18 cellular contexts compared by ENCODE assay signal in the genomic region with DNA sequence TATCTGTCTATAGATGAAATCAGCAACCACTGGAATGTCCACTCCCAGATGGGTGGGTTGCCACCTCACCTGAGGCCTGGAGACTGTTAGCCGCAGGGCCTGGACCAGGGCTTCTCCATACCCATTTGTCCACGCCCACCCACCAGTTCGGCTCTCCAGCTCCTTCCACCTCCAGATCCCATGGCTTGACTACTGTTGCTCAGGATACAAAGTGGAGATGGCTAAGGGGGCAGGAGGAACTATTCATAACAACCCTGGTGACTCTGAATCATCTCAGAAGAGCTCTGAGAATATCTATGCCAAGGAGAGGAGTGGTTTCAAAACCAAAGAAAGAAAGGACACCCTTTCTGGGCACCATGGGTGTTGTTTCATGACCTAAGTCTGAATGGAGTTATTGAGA.
A peak's percentile ranks its signal among the peaks of the same experiment; 100 is the strongest.
DNase-seq lines count a peak whose midpoint lies in the region; ATAC-seq and TF ChIP-seq lines count a peak whose summit lies in the region.
"Had no signal": no experiment of that assay in that cellular context is flagged by ENCODE, and none has a peak within 500 bp of the region (broad histone marks: within the 10 kb centered on the region; RNA-seq: fewer than 3 reads in every experiment).

No MANE protein-coding gene starts in this region.

- TF ChIP-seq CTCF in omental fat pad (IDR thresholded peaks at IDR 0.05) = no peak

- peaks cover 12% of the 10 kb centered on the region for H3K4me1 Mint-ChIP-seq in activated T-cell treated with anti-CD3 and anti-CD28 coated beads, Interleukin-2, amount 50 U/mL, for 72 hours (ENCODE audit: low read depth)

- H3K9me3 Mint-ChIP-seq in activated T-cell treated with anti-CD3 and anti-CD28 coated beads, Interleukin-2, amount 50 U/mL, for 72 hours = no peaks in the 10 kb centered on the region
- H3K9me3 Mint-ChIP-seq: activated CD4-positive, alpha-beta memory T cell treated with anti-CD3 and anti-CD28 coated beads, Interleukin-2, amount 10 ng/mL, durations not matched to agents 7 days and 5 days; activated T-helper 2 cell treated with anti-CD3 and anti-CD28 coated beads, Interferon-gamma antibody, Interleukin-2, Interleukin-4, amounts not matched to agents 10 μg/mL and 5 μg/mL and 100 μg/mL, durations not matched to agents 14 hours and 24 hours and 36 hours; CD8-positive, alpha-beta T cell; natural killer cell had no signal

- no peak overlapping the region for H3K4me3 Mint-ChIP-seq in activated T-cell treated with anti-CD3 and anti-CD28 coated beads, Interleukin-2, amount 50 U/mL, for 72 hours
- H3K4me3 Mint-ChIP-seq: activated CD4-positive, alpha-beta memory T cell treated with anti-CD3 and anti-CD28 coated beads, Interleukin-2, amount 10 ng/mL, durations not matched to agents 7 days and 5 days; CD8-positive, alpha-beta T cell; natural killer cell had no signal

- no peak for DNase-seq in activated T-cell treated with anti-CD3 and anti-CD28 coated beads, Interleukin-2, amount 50 U/mL, for 72 hours
- DNase-seq in activated T-cell treated with anti-CD3 and anti-CD28 coated beads, Interleukin-2, amount 50 U/mL, for 48 hours = no peak
- DNase-seq in fibroblast of gingiva (ENCODE audit: low read depth) (peak; percentile 63), omental fat pad (ENCODE audit: low spot score) (no peak), NCI-H2081 (lab: John Stamatoyannopoulos, UW) (no peak), Ammon's horn (ENCODE audit: low spot score) (no peak), NCI-H510A (lab: John Stamatoyannopoulos, UW) (no peak)
- DNase-seq: activated CD4-positive, alpha-beta memory T cell treated with anti-CD3 and anti-CD28 coated beads, Interleukin-2, amount 10 ng/mL, durations not matched to agents 7 days and 5 days; CD8-positive, alpha-beta T cell; cortex of kidney; left cardiac atrium; natural killer cell; NCI-H524 treated with DMSO at 0.1 percent for 48 hours; psoas muscle; substantia nigra had no signal

- ATAC-seq in activated T-cell treated with anti-CD3 and anti-CD28 coated beads, Interleukin-2, amount 50 U/mL, for 72 hours (replicated peaks in 1 of 2) = peak; percentile 39 to 50
- peak; percentile 34 for ATAC-seq in omental fat pad (ENCODE audit: low FRiP score)
- ATAC-seq in HG03135 (IDR thresholded peaks at IDR 0.05; ENCODE audit: unreplicated experiment) = no peak
- ATAC-seq: CD8-positive, alpha-beta T cell; natural killer cell; Panc1 had no signal

- no peaks in the 10 kb centered on the region for H3K36me3 Mint-ChIP-seq in activated T-cell treated with anti-CD3 and anti-CD28 coated beads, Interleukin-2, amount 50 U/mL, for 72 hours (ENCODE audit: insufficient read depth in 2 of 2)
- H3K36me3 Mint-ChIP-seq: CD8-positive, alpha-beta T cell; natural killer cell had no signal

- no peak overlapping the region for H3K27ac Mint-ChIP-seq in activated T-cell treated with anti-CD3 and anti-CD28 coated beads, Interleukin-2, amount 50 U/mL, for 72 hours
- H3K27ac Mint-ChIP-seq: activated CD4-positive, alpha-beta memory T cell treated with anti-CD3 and anti-CD28 coated beads, Interleukin-2, amount 10 ng/mL, durations not matched to agents 7 days and 5 days; activated T-helper 2 cell treated with anti-CD3 and anti-CD28 coated beads, Interferon-gamma antibody, Interleukin-2, Interleukin-4, amounts not matched to agents 10 μg/mL and 5 μg/mL and 100 μg/mL, durations not matched to agents 14 hours and 24 hours and 36 hours; CD8-positive, alpha-beta T cell; natural killer cell had no signal

- no peaks in the 10 kb centered on the region for H3K27me3 Mint-ChIP-seq in activated T-cell treated with anti-CD3 and anti-CD28 coated beads, Interleukin-2, amount 50 U/mL, for 72 hours (ENCODE audit: low read depth)
- H3K27me3 Mint-ChIP-seq: activated CD4-positive, alpha-beta memory T cell treated with anti-CD3 and anti-CD28 coated beads, Interleukin-2, amount 10 ng/mL, durations not matched to agents 7 days and 5 days had no signal
